7 cellular contexts compared by ENCODE assay signal in the genomic region with DNA sequence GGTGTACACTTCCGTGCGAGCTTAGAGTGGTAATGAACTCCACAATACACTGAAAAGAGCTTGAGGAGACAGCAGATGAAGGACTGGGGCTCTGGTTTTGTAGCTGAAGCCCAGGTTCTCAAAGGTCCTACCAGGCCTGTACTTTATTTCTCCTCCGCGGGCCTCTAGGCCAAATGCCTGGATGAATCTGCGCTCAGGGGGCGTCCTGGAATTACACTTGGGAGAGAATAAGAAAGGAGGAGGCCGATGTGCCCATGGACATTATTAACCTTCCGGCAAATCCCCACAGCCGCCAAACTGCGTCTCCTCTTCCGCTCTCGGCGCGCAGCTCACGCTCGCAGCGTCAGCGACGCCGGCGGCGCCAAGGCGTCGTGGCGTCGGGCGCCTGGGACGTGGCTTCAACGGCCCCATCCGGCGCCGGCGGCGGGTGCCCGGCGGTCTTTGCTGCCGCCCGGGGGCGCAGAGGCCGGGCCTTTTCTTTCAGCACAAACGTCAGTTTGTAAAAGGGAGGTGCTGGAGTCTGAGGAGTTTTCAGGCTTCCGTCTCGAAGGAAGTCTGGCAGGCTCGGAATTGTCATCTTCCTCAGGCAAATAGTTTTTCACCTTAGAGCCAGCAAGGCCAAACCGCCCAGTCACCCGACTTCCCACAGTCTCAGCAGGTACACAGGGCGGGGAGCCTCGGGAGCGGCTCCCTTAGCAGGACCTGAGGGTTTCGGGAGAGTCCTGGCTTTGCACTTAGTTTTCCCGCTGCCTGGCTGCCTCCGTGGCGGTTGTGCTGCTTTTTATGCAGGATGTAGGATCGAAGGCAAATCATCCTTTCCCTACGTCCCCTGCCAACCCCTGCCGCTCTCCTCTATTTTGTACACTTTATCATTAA. TPM values are rescaled to one million over a fixed set of nuclear protein-coding genes. Genes with fewer than 3 reads are reported as not detected.
A peak's percentile ranks its signal among the peaks of the same experiment; 100 is the strongest.
DNase-seq lines count a peak whose midpoint lies in the region; ATAC-seq, FAIRE-seq and TF ChIP-seq lines count a peak whose summit lies in the region.

TSS of gene CCDC7 (plus strand) at position 401 of the 876 bp plus-strand sequence. CDS start 5,503 bp downstream, outside the sequence.

- in situ Hi-C loops in astrocyte of the spinal cord (cut with HindIII; ENCODE audit: low sequenced_read_pairs): no loop called here

- DNase-seq in GM18507 (ENCODE audit: extremely low spot score, insufficient read length, low read depth): peak; percentile 70
- peak; percentile 12 to 59 for DNase-seq in NCI-H1930 (lab: John Stamatoyannopoulos, UW)
- peak; percentile 75 for DNase-seq in T-helper 9 cell
- peak; percentile 93 for DNase-seq in astrocyte of the spinal cord (ENCODE audit: low read depth, low spot score)
- DNase-seq in iPS DF 19.7 (ENCODE audit: low read depth, low spot score): peak; percentile 30
- DNase-seq in sciatic nerve (ENCODE audit: low spot score): peak; percentile 87

- intact Hi-C loops in sciatic nerve (cut with DNase I): no loop called here

- peak; percentile 95 for ATAC-seq in HG02973 (IDR thresholded peaks at IDR 0.05; ENCODE audit: unreplicated experiment)
- ATAC-seq in sciatic nerve: peak; percentile 97

- TF ChIP-seq CTCF in astrocyte of the spinal cord (IDR thresholded peaks at IDR 0.05; ENCODE audit: low read depth, low read length): peak; percentile 49

- H3K4me3 ChIP-seq in astrocyte of the spinal cord (ENCODE audit: low read depth, low read length): peak within 1 kb of the TSS; percentile 85

- peak; percentile 99 for FAIRE-seq in GM18507 (lab: Jason Lieb, UNC)

RNA-seq across cellular contexts. Expression of gene CCDC7, which starts in this region (rescaled TPM):
- total RNA-seq in sciatic nerve: 75.8 TPM

Comparison
In these comparisons a context has a peak if more than half of its experiments do, and no peak if none do; other contexts are left out.
1. Peak in every context shown above with its lines: DNase-seq, ATAC-seq and H3K4me3 ChIP-seq.
2. DNase-seq: peak in every context shown above with its lines; median percentile 93 in astrocyte of the spinal cord; 87 in sciatic nerve; 75 in T-helper 9 cell; 70 in GM18507; 36 in NCI-H1930; 30 in iPS DF 19.7.